In the genomic region with DNA sequence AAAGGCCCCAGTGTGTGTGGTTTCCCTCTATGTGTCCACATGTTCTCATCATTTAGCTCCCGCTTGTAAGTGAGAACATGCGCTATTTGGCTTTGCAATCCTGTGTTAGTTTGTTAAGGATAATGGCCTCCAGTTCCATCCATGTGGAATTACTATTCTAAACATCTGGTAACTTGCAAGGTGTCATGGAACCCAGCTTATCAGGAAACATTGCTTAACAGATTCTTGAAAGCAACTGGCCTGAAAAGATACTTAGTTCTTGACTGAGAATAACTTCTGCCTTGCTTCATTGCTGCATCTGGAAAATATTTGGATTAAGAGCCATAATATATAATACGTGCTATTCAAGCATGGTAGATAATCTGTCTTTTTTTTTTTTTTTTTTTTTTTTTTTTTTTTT, we compare ENCODE assay signal across 11 cellular contexts.
"Had no signal": no experiment of that assay in that cellular context is flagged by ENCODE, and none has a peak within 500 bp of the region (broad histone marks: within the 10 kb centered on the region; RNA-seq: fewer than 3 reads in every experiment).

No MANE protein-coding gene starts in this region.

- H3K9me3 ChIP-seq: adrenal gland, psoas muscle, stomach, testis had no signal

- DNase-seq: activated naive CD4-positive, alpha-beta T cell treated with Interleukin-2 at 50 U/mL for 16 hours; adrenal gland; dorsolateral prefrontal cortex; hypothalamus; left ventricle myocardium superior; psoas muscle; stomach; testis had no signal

- H3K4me3 Mint-ChIP-seq: neural crest cell had no signal

- ATAC-seq: activated CD4-positive, CD25-positive, alpha-beta regulatory T cell treated with anti-CD3 and anti-CD28 coated beads, Interleukin-2, amount 50 U/mL, for 24 hours; left ventricle myocardium superior; sciatic nerve had no signal

- H3K9me3 Mint-ChIP-seq: neural crest cell had no signal
